12 cellular contexts compared by ENCODE assay signal in the genomic region with DNA sequence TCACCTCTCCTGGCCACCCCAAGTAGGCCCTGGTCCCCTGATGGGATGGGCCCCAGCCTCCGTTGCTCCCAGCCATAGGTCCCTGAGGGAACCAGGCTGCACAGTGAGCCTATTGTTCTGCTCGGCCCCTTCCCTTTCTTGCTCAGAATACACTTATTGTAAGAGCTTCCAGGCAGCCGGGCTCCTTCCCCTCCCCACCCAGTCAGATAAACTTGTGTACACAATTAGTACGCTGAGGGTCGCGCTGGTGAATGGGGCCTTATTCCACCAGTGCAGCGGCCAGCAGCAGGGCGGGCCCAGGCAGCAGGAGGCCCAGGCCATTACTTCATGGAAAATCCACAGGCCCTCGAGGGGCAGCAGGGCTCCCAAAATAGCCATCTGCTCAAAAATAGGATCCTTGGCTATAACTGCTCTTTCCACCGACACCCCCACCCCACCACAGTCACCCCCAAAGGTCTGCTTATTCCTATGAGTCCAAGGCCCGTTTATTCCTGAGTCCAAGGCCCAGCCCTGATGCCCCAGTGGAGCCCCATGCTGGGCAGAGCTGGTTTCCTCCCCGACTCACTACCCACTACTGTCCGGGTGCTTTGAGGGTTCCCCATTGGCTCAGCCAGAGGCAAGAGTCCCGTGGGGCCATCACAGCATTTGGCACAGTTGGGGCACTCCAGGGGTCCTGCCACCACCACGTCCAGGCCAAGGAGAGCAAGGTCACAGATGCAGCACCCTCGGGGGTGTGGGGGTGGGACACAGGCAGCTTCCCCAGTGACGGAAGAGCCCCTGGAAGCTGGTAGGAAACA. TPM values are rescaled to one million over a fixed set of nuclear protein-coding genes. Genes with fewer than 3 reads are reported as not detected.
DNase-seq lines count a peak whose midpoint lies in the region; ATAC-seq and TF ChIP-seq lines count a peak whose summit lies in the region.
"Had no signal": no experiment of that assay in that cellular context is flagged by ENCODE, and none has a peak within 500 bp of the region (broad histone marks: within the 10 kb centered on the region; RNA-seq: fewer than 3 reads in every experiment).

No MANE protein-coding gene starts in this region.

- H3K27ac ChIP-seq in Panc1 (ENCODE audit: low read length) (peak overlapping the region; percentile 74), gastroesophageal sphincter (peak overlapping the region in 3 of 4 donors; percentile 74 to 97 (median 76)), muscle layer of duodenum (ENCODE audit: low read length) (peak overlapping the region; percentile 39), testis (peak overlapping the region; percentile 16 to 72)

- H3K4me1 ChIP-seq in Panc1 (ENCODE audit: control insufficient read depth, insufficient read depth, low read length) (peaks cover 90% of the 10 kb centered on the region), gastroesophageal sphincter (peaks cover 0 to 67% (median 3%) of the 10 kb centered on the region in 3 donors), muscle layer of duodenum (ENCODE audit: control insufficient read depth in 1 of 2, insufficient read depth in 2 of 2, low read length in 2 of 2) (peaks cover 3 to 36% of the 10 kb centered on the region in 2 donors), testis (peaks cover 41% of the 10 kb centered on the region)

- intact Hi-C loops in Panc1 (cut with micrococcal nuclease; ENCODE audit: unreplicated experiment): no loop called here
- intact Hi-C loops in testis (cut with DNase I; ENCODE audit: low total_unique reads): loop anchor here (10.0 kb wide), 1 partner anchor 67 kb away; no protein-coding TSS in a partner anchor

- DNase-seq in Panc1 (ENCODE audit: low read depth, low spot score) (no peak), testis (peak; percentile 86), GM13976 (ENCODE audit: low spot score) (no peak)
- no peak for DNase-seq in activated CD4-positive, alpha-beta T cell treated with anti-CD3 and anti-CD28 coated beads for 1 hour
- DNase-seq: activated CD4-positive, alpha-beta T cell treated with anti-CD3 and anti-CD28 coated beads, Interleukin-2, amount 10 ng/mL, durations not matched to agents 24 days and 14 days; DMS 273 treated with DMSO at 0.1 percent for 48 hours; NCI-H1105 had no signal

- H3K36me3 ChIP-seq in Panc1 (ENCODE audit: control insufficient read depth, insufficient read depth, low read length) (peaks cover 81% of the 10 kb centered on the region), gastroesophageal sphincter (peaks cover 0 to 100% of the 10 kb centered on the region in 2 donors), muscle layer of duodenum (ENCODE audit: control insufficient read depth in 1 of 2, insufficient read depth in 2 of 2, low read length in 2 of 2) (peaks cover 72 to 95% of the 10 kb centered on the region in 2 donors), testis (ENCODE audit: low read depth, missing control alignments) (no peaks in the 10 kb centered on the region)

- TF ChIP-seq CTCF in Panc1 (IDR thresholded peaks at IDR 0.05) (no peak), gastroesophageal sphincter (IDR thresholded peaks at IDR 0.05) (no peak), testis (IDR thresholded peaks at IDR 0.05) (no peak), GM13976 (IDR thresholded peaks at IDR 0.05; ENCODE audit: borderline replicate concordance, control extremely low read depth, extremely low read depth, insufficient read depth, missing control alignments) (no peak)

- H3K9me3 ChIP-seq in Panc1 (ENCODE audit: control insufficient read depth, insufficient read depth, low read depth, low read length) (no peaks in the 10 kb centered on the region), gastroesophageal sphincter (no peaks in the 10 kb centered on the region), muscle layer of duodenum (ENCODE audit: control insufficient read depth in 1 of 2, low read length in 2 of 2) (no peaks in the 10 kb centered on the region), testis (no peaks in the 10 kb centered on the region)

- no peak for TF ChIP-seq EP300 in gastroesophageal sphincter (IDR thresholded peaks at IDR 0.05)

- in situ Hi-C loops in Panc1 (cut with HindIII; ENCODE audit: low pct_unique_long_range_greater_than_20kb, low sequenced_read_pairs): no loop called here
- in situ Hi-C loops in GM13976 (cut with MboI; ENCODE audit: low sequenced_read_pairs, unreplicated experiment): no loop called here

- CTCF ChIA-PET in Panc1 (lab: Charles Lee): interaction anchor here (0.6 to 1.4 kb wide), 2 partner anchors 10 to 85 kb away, joined by 3 to 4 read pairs; no protein-coding TSS in a partner anchor

- ATAC-seq in Panc1 (peak; percentile 5; the same call in 1 of the 2 replicates), gastroesophageal sphincter (peak; percentile 17), HG02970 (IDR thresholded peaks at IDR 0.05; ENCODE audit: low FRiP score, unreplicated experiment) (no peak), GM18511 (IDR thresholded peaks at IDR 0.05; ENCODE audit: unreplicated experiment) (no peak)

- BruUV-seq in Panc1 (replicated peaks; lab: Mats Ljungman, UMichigan): no TSS peak

- WGBS in gastroesophageal sphincter (ENCODE audit: low coverage in 1 of 2), 2 donors: 20 to 49% methylated on average over 2 to 11 of the region's 17 CpGs
- whole genome bisulfite sequencing in testis, 2 donors: 52 to 53% methylated on average over 10 to 17 of the region's 17 CpGs

- no peak for TF ChIP-seq POLR2A in gastroesophageal sphincter (IDR thresholded peaks at IDR 0.05)
- no peak for TF ChIP-seq POLR2A in testis (IDR thresholded peaks at IDR 0.05)

- H3K4me3 ChIP-seq in Panc1 (ENCODE audit: low read depth in 2 of 2, low read length in 2 of 2) (no peak overlapping the region), gastroesophageal sphincter (no peak overlapping the region), muscle layer of duodenum (ENCODE audit: low read depth in 1 of 2, low read length in 2 of 2) (no peak overlapping the region), testis (no peak overlapping the region)

- H3K27me3 ChIP-seq in Panc1 (ENCODE audit: control insufficient read depth, insufficient read depth, low read length): no peaks in the 10 kb centered on the region
- no peaks in the 10 kb centered on the region for H3K27me3 ChIP-seq in gastroesophageal sphincter
- H3K27me3 ChIP-seq in muscle layer of duodenum (ENCODE audit: low read depth, low read length): no peaks in the 10 kb centered on the region
- no peaks in the 10 kb centered on the region for H3K27me3 ChIP-seq in testis

- POLR2A ChIA-PET in Panc1 (lab: Charles Lee): interaction anchor here (0.5 to 1.2 kb wide), 4 partner anchors 11 to 1288 kb away, joined by 3 to 7 read pairs (median 4); no protein-coding TSS in a partner anchor

RNA-seq across cellular contexts. Expression of a gene that starts 22.1 kb away (rescaled TPM):
- total RNA-seq in Panc1 (2021; ENCODE audit: unreplicated experiment) (58.5 TPM), gastroesophageal sphincter (1 to 10 TPM in 2 of 4 donors, under 1 TPM in 1, not detected in 1; 0.93 to 2.2 (median 1.1) TPM), testis (1 to 10 TPM; 4.6 to 5.5 TPM)
- 81.4 TPM for polyA plus RNA-seq in Panc1 (2012; ENCODE audit: insufficient read length)
- polyA plus RNA-seq in testis (ENCODE audit: insufficient read depth, low read depth, low replicate concordance): 3.6 TPM
- total RNA-seq: H4 had no signal

RNA-seq across cellular contexts. Expression of a gene that starts 51.1 kb away (rescaled TPM):
- total RNA-seq in Panc1 (2021; ENCODE audit: unreplicated experiment) (not detected), gastroesophageal sphincter (10 to 100 TPM in 1 of 4 donors, not detected in 3; 25.8 TPM), testis (not detected)
- not detected for polyA plus RNA-seq in Panc1 (2012; ENCODE audit: insufficient read length)
- polyA plus RNA-seq in testis (ENCODE audit: insufficient read depth, low read depth, low replicate concordance): 4.4 TPM
- total RNA-seq: activated CD4-positive, alpha-beta T cell treated with anti-CD3 and anti-CD28 coated beads, Interleukin-2, amount 10 ng/mL, durations not matched to agents 24 days and 14 days; H4 had no signal

Comparison
In these comparisons a context has a peak if more than half of its experiments do, and no peak if none do; other contexts are left out.
1. ATAC-seq: peak in Panc1 (single experiment) and gastroesophageal sphincter (single experiment); none in HG02970 (single experiment) and GM18511 (single experiment).
2. Peak in every context shown above with its lines, with median percentiles within 50 percentile points of each other: H3K27ac ChIP-seq.